In the genomic region with DNA sequence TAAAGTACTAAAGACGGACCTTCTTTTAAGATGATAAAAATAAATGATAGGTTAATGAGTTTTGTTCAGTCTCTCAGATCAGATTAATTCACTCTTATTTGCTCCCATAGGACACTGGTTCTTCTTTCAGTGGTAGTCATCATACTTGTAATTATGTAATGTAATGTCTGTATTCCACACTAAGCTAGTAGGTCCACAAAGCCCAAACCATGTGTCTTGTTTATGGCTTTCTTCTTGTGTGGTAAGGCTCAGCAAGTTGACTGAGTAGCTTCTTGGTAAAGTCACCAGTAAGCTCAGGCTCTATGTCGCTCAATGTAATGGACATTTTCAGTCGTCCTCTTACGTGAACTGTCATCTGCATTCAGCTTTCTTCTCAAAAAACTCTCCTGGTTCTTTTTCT, we compare ENCODE assay signal across 15 cellular contexts. TPM values are rescaled to one million over a fixed set of nuclear protein-coding genes. Genes with fewer than 3 reads are reported as not detected.
DNase-seq lines count a peak whose midpoint lies in the region; ATAC-seq and TF ChIP-seq lines count a peak whose summit lies in the region.
"Had no signal": no experiment of that assay in that cellular context is flagged by ENCODE, and none has a peak within 500 bp of the region (broad histone marks: within the 10 kb centered on the region; RNA-seq: fewer than 3 reads in every experiment).

No MANE protein-coding gene starts in this region.

- H3K4me3 ChIP-seq in cardiac muscle cell (peak overlapping the region; percentile 73), OCI-LY3 (ENCODE audit: low read length) (no peak overlapping the region), thoracic aorta (peak overlapping the region; percentile 72)

- H3K27ac ChIP-seq in cardiac muscle cell (peak overlapping the region; percentile 94), OCI-LY3 (ENCODE audit: low read length) (no peak overlapping the region), thoracic aorta (peak overlapping the region; percentile 82 to 87)

- peak overlapping the region; percentile 98; the same call in 1 of the 2 replicates for H3K4me2 ChIP-seq in OCI-LY3 (ENCODE audit: low read length)

- peaks cover 0 to 5% (median 0%) of the 10 kb centered on the region in 3 donors for H3K36me3 Mint-ChIP-seq in immature natural killer cell
- no peaks in the 10 kb centered on the region for H3K36me3 Mint-ChIP-seq in glutamatergic neuron (ENCODE audit: unreplicated experiment)

- H3K9ac ChIP-seq in OCI-LY3 (ENCODE audit: low read length), result no peak overlapping the region

- H3K9me3 Mint-ChIP-seq in immature natural killer cell, result no peaks in the 10 kb centered on the region
- H3K9me3 Mint-ChIP-seq in glutamatergic neuron (ENCODE audit: unreplicated experiment), result peaks cover 5% of the 10 kb centered on the region

- ATAC-seq in left ventricle myocardium superior (no peak), thoracic aorta (ENCODE audit: insufficient number of reproducible peaks, low FRiP score, low read depth) (no peak), GM19351 (IDR thresholded peaks at IDR 0.05; ENCODE audit: unreplicated experiment) (no peak)
- ATAC-seq: activated CD4-positive, alpha-beta T cell treated with anti-CD3 and anti-CD28 coated beads for 36 hours had no signal

- H2AFZ ChIP-seq in OCI-LY3 (ENCODE audit: low read depth, low read length), result no peak overlapping the region

- H3K27ac Mint-ChIP-seq in immature natural killer cell (peak overlapping the region in 4 of 6 donors; percentile 0 to 60 (median 12)), glutamatergic neuron (ENCODE audit: unreplicated experiment) (no peak overlapping the region)
- H3K27ac Mint-ChIP-seq: activated CD4-positive, alpha-beta T cell treated with anti-CD3 and anti-CD28 coated beads for 36 hours; T-helper 1 cell treated with Interleukin-12 subunit alpha and Interleukin-12 subunit beta and Interleukin-4 antibody, amounts not matched to agents 30 μg/mL and 1 μg/mL, for 36 hours had no signal

- peaks cover 12% of the 10 kb centered on the region for H3K4me1 ChIP-seq in cardiac muscle cell (ENCODE audit: low read depth)
- peaks cover 54% of the 10 kb centered on the region for H3K4me1 ChIP-seq in OCI-LY3 (ENCODE audit: low read length)
- H3K4me1 ChIP-seq in thoracic aorta (ENCODE audit: control insufficient read depth in 1 of 2, low read depth in 2 of 2), result peaks cover 16 to 44% of the 10 kb centered on the region in 2 donors

- intact Hi-C loops in left ventricle myocardium superior (cut with micrococcal nuclease), result no loop called here

- peaks cover 19% of the 10 kb centered on the region; the same call in 1 of the 2 replicates for H4K20me1 ChIP-seq in OCI-LY3 (ENCODE audit: insufficient read depth, low read length)

- H3K27me3 Mint-ChIP-seq in immature natural killer cell (ENCODE audit: low read depth in 3 of 3) (peaks cover 0 to 10% (median 9%) of the 10 kb centered on the region in 3 donors), glutamatergic neuron (ENCODE audit: unreplicated experiment) (no peaks in the 10 kb centered on the region)
- H3K27me3 Mint-ChIP-seq: activated CD4-positive, alpha-beta T cell treated with anti-CD3 and anti-CD28 coated beads for 36 hours had no signal

- H3K4me1 Mint-ChIP-seq in immature natural killer cell (peaks cover 39 to 59% of the 10 kb centered on the region in 2 donors), glutamatergic neuron (ENCODE audit: low read depth, unreplicated experiment) (peaks cover 5% of the 10 kb centered on the region)

- TF ChIP-seq CTCF in cardiac muscle cell (IDR thresholded peaks at IDR 0.05; ENCODE audit: low read depth, low read length) (no peak), OCI-LY3 (IDR thresholded peaks at IDR 0.05; ENCODE audit: low read depth, low read length) (no peak), thoracic aorta (IDR thresholded peaks at IDR 0.05) (no peak), glutamatergic neuron (IDR thresholded peaks at IDR 0.05; ENCODE audit: partially characterized antibody, unreplicated experiment) (no peak)

- H3K9me3 ChIP-seq in cardiac muscle cell (ENCODE audit: low read depth), result no peaks in the 10 kb centered on the region
- H3K9me3 ChIP-seq in OCI-LY3 (ENCODE audit: insufficient read depth, low read length), result no peaks in the 10 kb centered on the region
- H3K9me3 ChIP-seq in thoracic aorta, result no peaks in the 10 kb centered on the region
- H3K9me3 ChIP-seq: adrenal gland had no signal

- no peak for DNase-seq in cardiac muscle cell (ENCODE audit: low read depth in 1 of 2, low spot score in 1 of 2)
- no peak for DNase-seq in left ventricle myocardium superior
- no peak for DNase-seq in immature natural killer cell
- DNase-seq in thoracic aorta (ENCODE audit: low spot score), result no peak
- DNase-seq in stimulated activated CD4-positive, alpha-beta T cell treated with anti-CD3 and anti-CD28 coated beads, Interleukin-2, amount 100 ng/mL, for 48 hours, result no peak
- DNase-seq in glutamatergic neuron, result no peak
- DNase-seq: activated CD4-positive, alpha-beta T cell treated with anti-CD3 and anti-CD28 coated beads for 36 hours; adrenal gland; dorsolateral prefrontal cortex; NCI-H1417 treated with DMSO at 0.1 percent for 48 hours; NCI-H446; small intestine had no signal

- peaks cover 16% of the 10 kb centered on the region for H3K36me3 ChIP-seq in cardiac muscle cell
- peaks cover 21% of the 10 kb centered on the region for H3K36me3 ChIP-seq in OCI-LY3 (replicated peaks; ENCODE audit: low read depth, low read length)
- H3K36me3 ChIP-seq in thoracic aorta, result no peaks in the 10 kb centered on the region
- H3K36me3 ChIP-seq: adrenal gland had no signal

- peak overlapping the region in 1 of 5 donors; percentile 57 for H3K4me3 Mint-ChIP-seq in immature natural killer cell
- H3K4me3 Mint-ChIP-seq in glutamatergic neuron (ENCODE audit: unreplicated experiment), result no peak overlapping the region
- H3K4me3 Mint-ChIP-seq: T-helper 1 cell treated with Interleukin-12 subunit alpha and Interleukin-12 subunit beta and Interleukin-4 antibody, amounts not matched to agents 30 μg/mL and 1 μg/mL, for 36 hours had no signal

- H3K79me2 ChIP-seq in OCI-LY3 (ENCODE audit: low read length), result peaks cover 43% of the 10 kb centered on the region

- H3K27me3 ChIP-seq in cardiac muscle cell (no peaks in the 10 kb centered on the region), OCI-LY3 (ENCODE audit: low read depth, low read length) (no peaks in the 10 kb centered on the region), thoracic aorta (replicated peaks; ENCODE audit: insufficient read depth) (no peaks in the 10 kb centered on the region)
- H3K27me3 ChIP-seq: adrenal gland, dorsolateral prefrontal cortex had no signal

RNA-seq across cellular contexts. Expression of a gene that starts 2.5 kb away (rescaled TPM):
- total RNA-seq in cardiac muscle cell (24.1 and 32.4 TPM in 2 replicates), left ventricle myocardium superior (63.7 TPM), thoracic aorta (10 to 100 TPM; 23.2 to 24.8 TPM), glutamatergic neuron (ENCODE audit: unreplicated experiment) (17.4 TPM)
- polyA plus RNA-seq in cardiac muscle cell (84.6 and 109 TPM in 2 replicates), immature natural killer cell (10 to 100 TPM; 22.1 to 28.5 (median 25.4) TPM)
